ENCODE assay signal across 15 cellular contexts in genomic region chr15:99826146-99826745, GRCh38.
DNase-seq lines count a peak whose midpoint lies in the region; ATAC-seq and TF ChIP-seq lines count a peak whose summit lies in the region.
"Had no signal": no experiment of that assay in that cellular context is flagged by ENCODE, and none has a peak within 500 bp of the region (broad histone marks: within the 10 kb centered on the region; RNA-seq: fewer than 3 reads in every experiment).

No MANE protein-coding gene starts in this region.

- TF ChIP-seq CTCF in smooth muscle cell (IDR thresholded peaks at IDR 0.05; ENCODE audit: borderline replicate concordance, insufficient read depth, poor library complexity, severe bottlenecking), result no peak

- POLR2A ChIA-PET in activated CD4-positive, alpha-beta T cell treated with anti-CD3 and anti-CD28 coated beads for 36 hours (lab: Charles Lee), result interaction anchor here (0.6 kb wide), 1 partner anchor 1918 kb away, joined by 3 read pairs; no protein-coding TSS in a partner anchor
- POLR2A ChIA-PET in activated CD4-positive, alpha-beta T cell treated with anti-CD3 and anti-CD28 coated beads, Interleukin-2, amount 10 ng/mL, durations not matched to agents 7 days and 5 days (lab: Charles Lee), result no interaction called here

- ATAC-seq in activated CD4-positive, alpha-beta T cell treated with anti-CD3 and anti-CD28 coated beads for 36 hours, result peak; percentile 93
- ATAC-seq in stimulated activated naive CD8-positive, alpha-beta T cell treated with anti-CD3 and anti-CD28 coated beads, Interleukin-15, Interleukin-2, amounts not matched to agents 100 U/mL and 50 U/mL, for 24 hours, result peak; percentile 96
- ATAC-seq: K562 had no signal

- CTCF ChIA-PET in activated CD4-positive, alpha-beta T cell treated with anti-CD3 and anti-CD28 coated beads for 36 hours (lab: Charles Lee), result interaction anchor here (0.9 to 1.5 kb wide), 5 partner anchors 9 to 69 kb away, joined by 3 to 5 read pairs (median 4); no protein-coding TSS in a partner anchor
- CTCF ChIA-PET in activated CD4-positive, alpha-beta T cell treated with anti-CD3 and anti-CD28 coated beads, Interleukin-2, amount 10 ng/mL, durations not matched to agents 7 days and 5 days (lab: Charles Lee), result no interaction called here
- CTCF ChIA-PET in activated naive CD4-positive, alpha-beta T cell treated with anti-CD3 and anti-CD28 coated beads, Interleukin-2, amount 10 ng/mL, durations not matched to agents 7 days and 5 days (lab: Charles Lee), result no interaction called here

- H3K27ac Mint-ChIP-seq in activated CD4-positive, alpha-beta T cell treated with anti-CD3 and anti-CD28 coated beads for 36 hours, result peak overlapping the region; percentile 98
- no peak overlapping the region for H3K27ac Mint-ChIP-seq in activated CD4-positive, alpha-beta T cell treated with anti-CD3 and anti-CD28 coated beads, Interleukin-2, amount 10 ng/mL, durations not matched to agents 7 days and 5 days
- peak overlapping the region; percentile 53 for H3K27ac Mint-ChIP-seq in activated naive CD4-positive, alpha-beta T cell treated with anti-CD3 and anti-CD28 coated beads, Interleukin-2, amount 10 ng/mL, durations not matched to agents 7 days and 5 days
- H3K27ac Mint-ChIP-seq in activated T-helper 2 cell treated with anti-CD3 and anti-CD28 coated beads, Interferon-gamma antibody, Interleukin-2, Interleukin-4, amounts not matched to agents 10 μg/mL and 5 μg/mL and 100 μg/mL, durations not matched to agents 14 hours and 24 hours and 36 hours, result peak overlapping the region; percentile 76
- H3K27ac Mint-ChIP-seq: B cell had no signal

- WGBS in smooth muscle cell (ENCODE audit: low lambda C conversion rate), result 95% methylated on average over 4 of the region's 4 CpGs

- no peaks in the 10 kb centered on the region for H3K79me2 ChIP-seq in smooth muscle cell (ENCODE audit: low read depth)

- no peak overlapping the region for H3K9ac ChIP-seq in smooth muscle cell (ENCODE audit: low read depth)

- no peaks in the 10 kb centered on the region for H3K9me3 ChIP-seq in smooth muscle cell (replicated peaks; ENCODE audit: low read depth)
- H3K9me3 ChIP-seq: Peyer's patch had no signal

- H3K27me3 ChIP-seq in smooth muscle cell (ENCODE audit: low read depth), result no peaks in the 10 kb centered on the region
- H3K27me3 ChIP-seq: Peyer's patch had no signal

- no peaks in the 10 kb centered on the region for H3F3A ChIP-seq in smooth muscle cell (ENCODE audit: low read depth)

- peaks cover 37% of the 10 kb centered on the region for H3K4me1 Mint-ChIP-seq in activated CD4-positive, alpha-beta T cell treated with anti-CD3 and anti-CD28 coated beads for 36 hours
- H3K4me1 Mint-ChIP-seq in activated CD4-positive, alpha-beta T cell treated with anti-CD3 and anti-CD28 coated beads, Interleukin-2, amount 10 ng/mL, durations not matched to agents 7 days and 5 days, result peaks cover 8% of the 10 kb centered on the region
- H3K4me1 Mint-ChIP-seq in activated naive CD4-positive, alpha-beta T cell treated with anti-CD3 and anti-CD28 coated beads, Interleukin-2, amount 10 ng/mL, durations not matched to agents 7 days and 5 days, result peaks cover 19% of the 10 kb centered on the region
- H3K4me1 Mint-ChIP-seq in activated T-helper 2 cell treated with anti-CD3 and anti-CD28 coated beads, Interferon-gamma antibody, Interleukin-2, Interleukin-4, amounts not matched to agents 10 μg/mL and 5 μg/mL and 100 μg/mL, durations not matched to agents 14 hours and 24 hours and 36 hours (ENCODE audit: low read depth), result peaks cover 18% of the 10 kb centered on the region
- H3K4me1 Mint-ChIP-seq: B cell had no signal

- intact Hi-C loops in activated CD4-positive, alpha-beta T cell treated with anti-CD3 and anti-CD28 coated beads for 36 hours (cut with DNase I, micrococcal nuclease), result loop anchor here (1.0 to 2.0 kb wide), 3 partner anchors 15 to 19 kb away; no protein-coding TSS in a partner anchor
- intact Hi-C loops in activated T-helper 2 cell treated with anti-CD3 and anti-CD28 coated beads, Interferon-gamma antibody, Interleukin-2, Interleukin-4, amounts not matched to agents 10 μg/mL and 5 μg/mL and 100 μg/mL, durations not matched to agents 14 hours and 24 hours and 36 hours (cut with micrococcal nuclease), result loop anchor here (1.0 to 10.0 kb wide), 3 partner anchors 15 to 769 kb away; no protein-coding TSS in a partner anchor

- no peak overlapping the region for H3K4me2 ChIP-seq in smooth muscle cell

- no peak overlapping the region for H3K27ac ChIP-seq in smooth muscle cell (ENCODE audit: low read depth)
- H3K27ac ChIP-seq: Peyer's patch had no signal

- peaks cover 69% of the 10 kb centered on the region for H3K36me3 Mint-ChIP-seq in activated CD4-positive, alpha-beta T cell treated with anti-CD3 and anti-CD28 coated beads for 36 hours (ENCODE audit: low read depth)
- peaks cover 42% of the 10 kb centered on the region for H3K36me3 Mint-ChIP-seq in activated CD4-positive, alpha-beta T cell treated with anti-CD3 and anti-CD28 coated beads, Interleukin-2, amount 10 ng/mL, durations not matched to agents 7 days and 5 days (ENCODE audit: low read depth)
- peaks cover 30% of the 10 kb centered on the region for H3K36me3 Mint-ChIP-seq in activated naive CD4-positive, alpha-beta T cell treated with anti-CD3 and anti-CD28 coated beads, Interleukin-2, amount 10 ng/mL, durations not matched to agents 7 days and 5 days
- peaks cover 73% of the 10 kb centered on the region for H3K36me3 Mint-ChIP-seq in activated T-helper 2 cell treated with anti-CD3 and anti-CD28 coated beads, Interferon-gamma antibody, Interleukin-2, Interleukin-4, amounts not matched to agents 10 μg/mL and 5 μg/mL and 100 μg/mL, durations not matched to agents 14 hours and 24 hours and 36 hours (ENCODE audit: low read depth)

- H3K4me3 ChIP-seq in smooth muscle cell, result no peak overlapping the region
- H3K4me3 ChIP-seq: K562, Peyer's patch had no signal

- no peaks in the 10 kb centered on the region for H3K27me3 Mint-ChIP-seq in activated CD4-positive, alpha-beta T cell treated with anti-CD3 and anti-CD28 coated beads for 36 hours
- no peaks in the 10 kb centered on the region for H3K27me3 Mint-ChIP-seq in activated CD4-positive, alpha-beta T cell treated with anti-CD3 and anti-CD28 coated beads, Interleukin-2, amount 10 ng/mL, durations not matched to agents 7 days and 5 days
- no peaks in the 10 kb centered on the region for H3K27me3 Mint-ChIP-seq in activated naive CD4-positive, alpha-beta T cell treated with anti-CD3 and anti-CD28 coated beads, Interleukin-2, amount 10 ng/mL, durations not matched to agents 7 days and 5 days
- no peaks in the 10 kb centered on the region for H3K27me3 Mint-ChIP-seq in activated T-helper 2 cell treated with anti-CD3 and anti-CD28 coated beads, Interferon-gamma antibody, Interleukin-2, Interleukin-4, amounts not matched to agents 10 μg/mL and 5 μg/mL and 100 μg/mL, durations not matched to agents 14 hours and 24 hours and 36 hours (ENCODE audit: low read depth)
- H3K27me3 Mint-ChIP-seq: B cell had no signal

- H3K36me3 ChIP-seq in smooth muscle cell (ENCODE audit: low read depth), result no peaks in the 10 kb centered on the region
- H3K36me3 ChIP-seq: Peyer's patch had no signal

- peak overlapping the region; percentile 11 for H3K4me3 Mint-ChIP-seq in activated CD4-positive, alpha-beta T cell treated with anti-CD3 and anti-CD28 coated beads for 36 hours
- H3K4me3 Mint-ChIP-seq in activated CD4-positive, alpha-beta T cell treated with anti-CD3 and anti-CD28 coated beads, Interleukin-2, amount 10 ng/mL, durations not matched to agents 7 days and 5 days, result no peak overlapping the region
- H3K4me3 Mint-ChIP-seq in activated naive CD4-positive, alpha-beta T cell treated with anti-CD3 and anti-CD28 coated beads, Interleukin-2, amount 10 ng/mL, durations not matched to agents 7 days and 5 days, result no peak overlapping the region
- H3K4me3 Mint-ChIP-seq in activated T-helper 2 cell treated with anti-CD3 and anti-CD28 coated beads, Interferon-gamma antibody, Interleukin-2, Interleukin-4, amounts not matched to agents 10 μg/mL and 5 μg/mL and 100 μg/mL, durations not matched to agents 14 hours and 24 hours and 36 hours (ENCODE audit: low read depth), result no peak overlapping the region
- H3K4me3 Mint-ChIP-seq: B cell had no signal

- peaks cover 15% of the 10 kb centered on the region for H3K9me3 Mint-ChIP-seq in activated CD4-positive, alpha-beta T cell treated with anti-CD3 and anti-CD28 coated beads for 36 hours (ENCODE audit: low read depth)
- peaks cover 23% of the 10 kb centered on the region for H3K9me3 Mint-ChIP-seq in activated CD4-positive, alpha-beta T cell treated with anti-CD3 and anti-CD28 coated beads, Interleukin-2, amount 10 ng/mL, durations not matched to agents 7 days and 5 days
- H3K9me3 Mint-ChIP-seq in activated naive CD4-positive, alpha-beta T cell treated with anti-CD3 and anti-CD28 coated beads, Interleukin-2, amount 10 ng/mL, durations not matched to agents 7 days and 5 days, result peaks cover 18% of the 10 kb centered on the region
- H3K9me3 Mint-ChIP-seq in activated T-helper 2 cell treated with anti-CD3 and anti-CD28 coated beads, Interferon-gamma antibody, Interleukin-2, Interleukin-4, amounts not matched to agents 10 μg/mL and 5 μg/mL and 100 μg/mL, durations not matched to agents 14 hours and 24 hours and 36 hours, result peaks cover 12% of the 10 kb centered on the region

- no peaks in the 10 kb centered on the region for H3K4me1 ChIP-seq in smooth muscle cell (ENCODE audit: low read depth)
- H3K4me1 ChIP-seq: Peyer's patch had no signal

- H2AFZ ChIP-seq in smooth muscle cell (ENCODE audit: low read depth), result no peak overlapping the region

- peak; percentile 31 for DNase-seq in activated CD4-positive, alpha-beta T cell treated with anti-CD3 and anti-CD28 coated beads for 36 hours
- DNase-seq in activated CD4-positive, alpha-beta T cell treated with anti-CD3 and anti-CD28 coated beads, Interleukin-2, amount 10 ng/mL, durations not matched to agents 7 days and 5 days, result no peak
- DNase-seq in activated naive CD4-positive, alpha-beta T cell treated with anti-CD3 and anti-CD28 coated beads, Interleukin-2, amount 10 ng/mL, durations not matched to agents 7 days and 5 days, result no peak
- DNase-seq in activated naive CD4-positive, alpha-beta T cell (lab: John Stamatoyannopoulos, UW), result no peak
- DNase-seq in activated T-helper 2 cell treated with anti-CD3 and anti-CD28 coated beads, Interferon-gamma antibody, Interleukin-2, Interleukin-4, amounts not matched to agents 10 μg/mL and 5 μg/mL and 100 μg/mL, durations not matched to agents 14 hours and 24 hours and 36 hours (ENCODE audit: low spot score), result no peak
- no peak for DNase-seq in stimulated activated naive CD8-positive, alpha-beta T cell treated with anti-CD3 and anti-CD28 coated beads, Interleukin-15, Interleukin-2, amounts not matched to agents 100 U/mL and 50 U/mL, for 24 hours
- DNase-seq in glomerular visceral epithelial cell (ENCODE audit: extremely low spot score) (no peak), smooth muscle cell (lab: John Stamatoyannopoulos, UW; ENCODE audit: unreplicated experiment) (no peak)
- DNase-seq: 8988T, DND-41, NCI-H1105, NCI-H2081 treated with DMSO at 0.1 percent for 48 hours, Peyer's patch had no signal

- H4K20me1 ChIP-seq in smooth muscle cell (ENCODE audit: low read depth), result no peaks in the 10 kb centered on the region
